Comparison of ENCODE assay signal across 15 cellular contexts in the genomic region with DNA sequence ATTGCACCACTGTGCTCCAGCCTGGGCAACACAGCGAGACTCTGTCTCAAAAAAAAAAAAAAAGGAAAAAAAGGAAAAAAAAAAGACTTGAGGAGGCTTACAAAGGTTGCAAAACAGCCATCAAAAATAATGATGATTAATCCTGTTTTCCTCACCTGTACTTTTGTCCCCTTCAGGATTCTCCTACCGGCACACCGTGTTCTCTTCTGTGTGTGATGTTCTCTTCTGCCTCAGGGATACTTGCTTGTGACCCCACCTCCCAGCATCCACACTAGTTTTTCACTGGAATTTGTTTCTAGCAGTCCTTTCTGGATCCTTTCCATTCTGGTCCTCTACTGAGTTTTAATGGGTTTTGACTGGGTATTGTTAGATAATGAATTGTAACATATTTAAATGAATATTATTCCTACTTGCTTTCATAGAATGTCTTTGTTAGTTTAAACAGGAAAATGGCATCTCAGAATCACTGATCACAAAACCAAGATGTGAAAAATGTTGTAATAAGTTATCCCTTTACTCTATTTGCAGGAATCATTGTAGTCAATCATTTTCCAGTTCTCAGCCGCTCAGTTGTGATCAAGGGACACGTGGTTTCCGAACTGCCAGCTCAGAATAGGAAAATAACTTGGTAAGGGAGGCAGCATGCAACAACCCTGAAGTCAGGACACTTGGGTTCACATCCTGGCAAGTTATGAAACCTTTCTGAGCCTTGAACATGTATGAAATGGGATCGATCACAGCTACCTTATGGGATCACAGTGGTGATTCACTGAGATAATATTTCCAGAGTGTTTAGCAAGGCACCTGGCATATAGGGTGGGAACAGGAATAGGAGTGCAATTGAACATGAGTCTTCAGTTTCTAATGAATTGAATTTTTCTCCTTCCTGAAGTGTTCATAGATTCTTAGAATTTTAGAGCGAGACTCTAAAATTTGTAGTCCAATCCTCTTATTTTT. TPM values are rescaled to one million over a fixed set of nuclear protein-coding genes. Genes with fewer than 3 reads are reported as not detected.
"Had no signal": no experiment of that assay in that cellular context is flagged by ENCODE, and none has a peak within 500 bp of the region (broad histone marks: within the 10 kb centered on the region; RNA-seq: fewer than 3 reads in every experiment).

No MANE protein-coding gene starts in this region.

- H3K36me3 ChIP-seq: colonic mucosa, WERI-Rb-1 had no signal

- DNase-seq: activated effector memory CD4-positive, alpha-beta T cell treated with Interleukin-2 at 50 U/mL for 16 hours; central memory CD4-positive, alpha-beta T cell; colonic mucosa; heart left ventricle; left cardiac atrium; right cardiac atrium; SK-N-SH; stimulated activated CD4-positive, alpha-beta T cell treated with anti-CD3 and anti-CD28 coated beads, Interleukin-4, amount 100 ng/mL, for 24 hours; stimulated activated naive CD4-positive, alpha-beta T cell treated with Interleukin-2 at 50 U/mL for 16 hours; transverse colon; WERI-Rb-1 had no signal

- H3K9me3 Mint-ChIP-seq: activated naive CD4-positive, alpha-beta T cell treated with anti-CD3 and anti-CD28 coated beads, Interleukin-2, amount 50 U/mL, for 72 hours had no signal

- H3K9me3 ChIP-seq: colonic mucosa, heart left ventricle, SK-N-SH, transverse colon had no signal

- H3K27ac ChIP-seq: colonic mucosa, heart left ventricle, skin epidermis, transverse colon, WERI-Rb-1 had no signal

- H3K27me3 ChIP-seq: colonic mucosa, heart left ventricle, transverse colon had no signal

- H3K4me3 ChIP-seq: colonic mucosa, heart left ventricle, lung, skin epidermis, transverse colon had no signal

- ATAC-seq: activated naive CD4-positive, alpha-beta T cell treated with anti-CD3 and anti-CD28 coated beads, Interleukin-2, amount 50 U/mL, for 72 hours; heart left ventricle; left cardiac atrium; right cardiac atrium had no signal

- H3K4me1 ChIP-seq: colonic mucosa had no signal

RNA-seq across cellular contexts. Expression of gene CPNE5, which starts 55.0 kb away (rescaled TPM):
- total RNA-seq: fibroblast of lung had no signal
